29 cellular contexts compared by ENCODE assay signal in genomic region chr20:63570281-63571086, GRCh38. TPM values are rescaled to one million over a fixed set of nuclear protein-coding genes. Genes with fewer than 3 reads are reported as not detected.
"Had no signal": no experiment of that assay in that cellular context is flagged by ENCODE, and none has a peak within 500 bp of the region (broad histone marks: within the 10 kb centered on the region; RNA-seq: fewer than 3 reads in every experiment).

No MANE protein-coding gene starts in this region.

- H3K27ac ChIP-seq: adrenal gland, breast epithelium, lower lobe of right lung, prostate gland, right atrium auricular region, tibial nerve, uterus had no signal

- H3K9me3 ChIP-seq: adrenal gland, breast epithelium, lower lobe of right lung, prostate gland, right atrium auricular region, tibial nerve, uterus had no signal

- FAIRE-seq: astrocyte, endometrium, islet of Langerhans had no signal

- H3K4me3 ChIP-seq: adrenal gland, breast epithelium, lower lobe of right lung, prostate gland, right atrium auricular region, tibial nerve, uterus had no signal

- DNase-seq: activated CD8-positive, alpha-beta memory T cell treated with anti-CD3 and anti-CD28 coated beads for 24 hours; activated CD8-positive, alpha-beta memory T cell treated with anti-CD3 and anti-CD28 coated beads, Interleukin-2, amount 50 U/mL, for 48 hours; activated effector memory CD4-positive, alpha-beta T cell treated with anti-CD3 and anti-CD28 coated beads, Interleukin-2, amount 50 U/mL, for 16 hours; activated naive CD4-positive, alpha-beta T cell treated with anti-CD3 and anti-CD28 coated beads, Interleukin-2, amount 50 U/mL, for 16 hours; activated T-cell treated with anti-CD3 and anti-CD28 coated beads, Interleukin-2, amount 50 U/mL, for 48 hours; adrenal gland; cerebellar nuclear complex; cortex of kidney; erythroblast; foreskin melanocyte; glutamatergic neuron; hippocampal formation; left colon; lower lobe of right lung; stimulated activated CD4-positive, alpha-beta T cell treated with anti-CD3 and anti-CD28 coated beads, Interleukin-2, amount 100 ng/mL, for 24 hours; stimulated activated naive CD8-positive, alpha-beta T cell treated with anti-CD3 and anti-CD28 coated beads, Interleukin-15, Interleukin-2, amounts not matched to agents 100 U/mL and 50 U/mL, for 24 hours; uterus had no signal

- H3K36me3 ChIP-seq: adrenal gland, breast epithelium, prostate gland, uterus had no signal

- H3K27me3 ChIP-seq: adrenal gland, breast epithelium, right atrium auricular region, tibial nerve, uterus had no signal

- ATAC-seq: activated CD4-positive, CD25-positive, alpha-beta regulatory T cell treated with anti-CD3 and anti-CD28 coated beads, Interleukin-2, amount 50 U/mL, for 24 hours; left colon; lower lobe of right lung; stimulated activated naive CD8-positive, alpha-beta T cell treated with anti-CD3 and anti-CD28 coated beads, Interleukin-15, Interleukin-2, amounts not matched to agents 100 U/mL and 50 U/mL, for 24 hours had no signal

RNA-seq across cellular contexts. Expression of gene FNDC11, which starts 16.5 kb away (rescaled TPM):
- total RNA-seq: right atrium auricular region had no signal

RNA-seq across cellular contexts. Expression of gene SRMS, which starts 22.9 kb away (rescaled TPM):
- total RNA-seq: adrenal gland; lower lobe of right lung; osteocyte; right atrium auricular region; skeletal muscle tissue; T-helper 1 cell treated with Interleukin-12 subunit alpha and Interleukin-12 subunit beta and Interleukin-4 antibody, amounts not matched to agents 30 ng/mL and 1 ng/mL, for 36 hours; tibial nerve; uterus had no signal
- polyA plus RNA-seq: adrenal gland, neural cell had no signal

RNA-seq across cellular contexts. Expression of gene PTK6, which starts 33.3 kb away (rescaled TPM):
- total RNA-seq: right atrium auricular region, skeletal muscle tissue had no signal
- polyA plus RNA-seq: neural cell had no signal
